ENCODE assay signal across 8 cellular contexts in genomic region chr10:7417103-7417623, GRCh38. TPM values are rescaled to one million over a fixed set of nuclear protein-coding genes. Genes with fewer than 3 reads are reported as not detected.
DNase-seq lines count a peak whose midpoint lies in the region; ATAC-seq and TF ChIP-seq lines count a peak whose summit lies in the region.

No MANE protein-coding gene starts in this region.

- H3K9me2 ChIP-seq in neural cell (ENCODE audit: insufficient read depth, low read length) = no peaks in the 10 kb centered on the region

- no peaks in the 10 kb centered on the region for H3F3A ChIP-seq in neural cell (ENCODE audit: insufficient read depth, low read length, poor library complexity, severe bottlenecking)

- H3K4me3 ChIP-seq in choroid plexus epithelial cell (ENCODE audit: low read depth, low read length) (no peak overlapping the region), neural cell (ENCODE audit: low read length) (no peak overlapping the region)

- H3K36me3 ChIP-seq in neural cell (ENCODE audit: insufficient read depth, low read length) = no peaks in the 10 kb centered on the region

- H3K79me2 ChIP-seq in neural cell (replicated peaks; ENCODE audit: insufficient read depth, low read length) = no peaks in the 10 kb centered on the region

- peak; percentile 89 for TF ChIP-seq RAD21 in neural cell (conservative IDR thresholded peaks at IDR 0.05)

- peak; percentile 13 for DNase-seq in EL
- DNase-seq in choroid plexus epithelial cell (ENCODE audit: low read depth) = peak; percentile 71
- DNase-seq in activated CD8-positive, alpha-beta memory T cell treated with anti-CD3 and anti-CD28 coated beads, Interleukin-2, amount 50 U/mL, for 48 hours = no peak
- DNase-seq in NCI-H526 treated with DMSO at 0.1 percent for 48 hours (lab: John Stamatoyannopoulos, UW) = no peak
- DNase-seq in stimulated activated CD4-positive, alpha-beta T cell treated with anti-CD3 and anti-CD28 coated beads, Interleukin-4, amount 100 ng/mL, for 1 hour = no peak

- H3K4me2 ChIP-seq in neural cell (ENCODE audit: low read length) = no peak overlapping the region

- H3K27me3 ChIP-seq in neural cell (ENCODE audit: insufficient read depth, low read depth, low read length) = peaks cover 32% of the 10 kb centered on the region

- no peak overlapping the region for H2AFZ ChIP-seq in neural cell (ENCODE audit: low read depth, low read length)

- no peaks in the 10 kb centered on the region for H4K20me1 ChIP-seq in neural cell (ENCODE audit: insufficient read depth)

- no peak overlapping the region for H3K27ac ChIP-seq in neural cell (ENCODE audit: low read length)

- H3K9ac ChIP-seq in neural cell (ENCODE audit: low read length) = no peak overlapping the region

- TF ChIP-seq EP300 in neural cell (conservative IDR thresholded peaks at IDR 0.05; ENCODE audit: poor library complexity, severe bottlenecking) = no peak

- no peak for ATAC-seq in HG03520 (IDR thresholded peaks at IDR 0.05; ENCODE audit: unreplicated experiment)

- TF ChIP-seq CTCF in LNCAP (IDR thresholded peaks at IDR 0.05) (peak; percentile 64), choroid plexus epithelial cell (conservative IDR thresholded peaks at IDR 0.05; ENCODE audit: low read depth, low read length) (peak; percentile 52), neural cell (IDR thresholded peaks at IDR 0.05; ENCODE audit: poor library complexity, severe bottlenecking) (peak; percentile 86)

- no peaks in the 10 kb centered on the region for H3K9me3 ChIP-seq in neural cell (ENCODE audit: low read length)

TF ChIP-seq in neural cell, 6 proteins besides CTCF, POLR2A, EP300 and RAD21:
- TF ChIP-seq SMC3 (conservative IDR thresholded peaks at IDR 0.05; ENCODE audit: poor library complexity) = peak; percentile 90
- TF ChIP-seq MXI1 (conservative IDR thresholded peaks at IDR 0.05; ENCODE audit: poor library complexity, severe bottlenecking) = no peak
TF ChIP-seq in neural cell: peak in this region for 1.

RNA-seq across cellular contexts. Expression of gene SFMBT2, which starts 6.3 kb away (rescaled TPM):
- 0.62 and 1.3 TPM in 2 replicates for polyA plus RNA-seq in neural cell
- 3.7 and 5.2 TPM in 2 replicates for polyA minus RNA-seq in neural cell

Comparison
In these comparisons a context has a peak if more than half of its experiments do, and no peak if none do; other contexts are left out.
1. DNase-seq: peak in EL (single experiment) and choroid plexus epithelial cell (single experiment); none in activated CD8-positive, alpha-beta memory T cell treated with anti-CD3 and anti-CD28 coated beads, Interleukin-2, amount 50 U/mL, for 48 hours (single experiment), NCI-H526 treated with DMSO at 0.1 percent for 48 hours (single experiment) and stimulated activated CD4-positive, alpha-beta T cell treated with anti-CD3 and anti-CD28 coated beads, Interleukin-4, amount 100 ng/mL, for 1 hour (single experiment).
2. Peak in every context shown above with its lines, with median percentiles within 50 percentile points of each other: CTCF ChIP-seq.